8 cellular contexts compared by ENCODE assay signal in the genomic region with DNA sequence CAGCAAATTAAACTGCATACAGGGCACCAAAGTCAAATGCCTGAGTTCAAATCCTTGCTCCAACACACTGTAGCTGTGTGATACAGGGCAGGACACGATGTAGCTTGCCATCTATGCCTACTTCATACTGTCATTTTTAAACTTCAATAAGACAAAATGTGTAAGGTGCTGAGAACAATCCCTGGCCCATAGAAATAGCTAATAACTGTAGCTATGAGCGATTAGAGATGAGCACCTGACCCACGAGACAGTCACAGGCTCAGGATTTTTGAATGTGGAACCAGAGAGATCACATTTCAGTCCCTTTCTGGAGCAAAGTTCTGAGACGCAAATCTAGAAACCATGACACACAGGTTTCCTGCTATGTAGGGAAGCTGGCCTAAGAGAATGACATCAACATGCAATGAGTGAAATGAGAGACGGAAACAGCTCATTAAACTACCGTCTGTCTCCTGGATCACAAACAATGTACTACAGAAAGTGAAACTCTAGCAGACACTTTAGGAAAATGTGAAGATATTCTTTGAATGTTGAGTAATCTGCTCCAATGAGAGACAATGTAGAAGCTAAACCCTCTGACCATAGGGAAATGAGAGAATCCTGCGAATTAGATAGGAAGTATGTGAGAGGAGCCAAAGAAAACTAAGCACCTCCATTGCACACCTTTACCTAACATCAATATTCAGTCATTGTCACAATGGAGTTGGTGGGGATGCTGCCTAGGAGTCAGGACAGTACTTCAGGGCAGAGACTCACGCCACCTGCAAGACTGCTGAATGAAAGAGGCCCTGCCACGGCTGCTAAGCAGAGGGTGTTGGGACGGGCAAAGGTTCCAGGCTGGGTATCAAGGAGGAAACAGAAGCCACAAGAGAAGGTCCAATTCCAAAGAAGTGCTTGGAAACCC. TPM values are rescaled to one million over a fixed set of nuclear protein-coding genes. Genes with fewer than 3 reads are reported as not detected.
DNase-seq lines count a peak whose midpoint lies in the region; ATAC-seq and TF ChIP-seq lines count a peak whose summit lies in the region.

No MANE protein-coding gene starts in this region.

- DNase-seq in NCI-H2171 (lab: John Stamatoyannopoulos, UW) (peak; percentile 10), left colon (no peak), Caco-2 (no peak), NCI-H1092 (lab: John Stamatoyannopoulos, UW) (no peak), G401 (ENCODE audit: low spot score) (no peak), dorsolateral prefrontal cortex (no peak)

- ATAC-seq in GM18870 (IDR thresholded peaks at IDR 0.05; ENCODE audit: unreplicated experiment) = peak; percentile 71
- ATAC-seq in HG02588 (IDR thresholded peaks at IDR 0.05; ENCODE audit: unreplicated experiment) = peak; percentile 65
- ATAC-seq in left colon = peak; percentile 92

- H3K4me1 Mint-ChIP-seq in Caco-2 (ENCODE audit: low read depth, unreplicated experiment) = peaks cover 6% of the 10 kb centered on the region

- in situ Hi-C loops in G401 (cut with HindIII; ENCODE audit: low sequenced_read_pairs) = no loop called here

- H3K9me3 ChIP-seq in Caco-2 = no peaks in the 10 kb centered on the region

- no peak overlapping the region for H3K4me3 Mint-ChIP-seq in Caco-2 (ENCODE audit: unreplicated experiment)

- H3K4me1 ChIP-seq in Caco-2 = peaks cover 20% of the 10 kb centered on the region; the same call in 1 of the 2 replicates

- TF ChIP-seq CTCF in Caco-2 (IDR thresholded peaks at IDR 0.05; ENCODE audit: insufficient read depth in 1 of 2, low read depth in 1 of 2, low read length in 1 of 2, severe bottlenecking in 1 of 2, unreplicated experiment in 1 of 2) = no peak
- no peak for TF ChIP-seq CTCF in dorsolateral prefrontal cortex (IDR thresholded peaks at IDR 0.05 in 54 of 56, conservative IDR thresholded peaks at IDR 0.05 in 2 of 56; ENCODE audit: low read depth in 1 of 56, partially characterized antibody in 56 of 56)

- H3K36me3 Mint-ChIP-seq in Caco-2 (ENCODE audit: insufficient read depth, unreplicated experiment) = peaks cover 17% of the 10 kb centered on the region

- H3K27ac ChIP-seq in dorsolateral prefrontal cortex = no peak overlapping the region

- no peaks in the 10 kb centered on the region for H3K36me3 ChIP-seq in Caco-2 (ENCODE audit: control insufficient read depth, insufficient read depth, low read length)

- H3K27ac Mint-ChIP-seq in Caco-2 (ENCODE audit: unreplicated experiment) = no peak overlapping the region

- POLR2A ChIA-PET in Caco-2 (lab: Charles Lee) = no interaction called here

- H3K27me3 ChIP-seq in Caco-2 (replicated peaks; ENCODE audit: control insufficient read depth, insufficient read depth, low read length) = no peaks in the 10 kb centered on the region
- H3K27me3 ChIP-seq in dorsolateral prefrontal cortex = no peaks in the 10 kb centered on the region

- intact Hi-C loops in left colon (cut with DNase I, micrococcal nuclease) = no loop called here
- intact Hi-C loops in Caco-2 (cut with micrococcal nuclease; ENCODE audit: unreplicated experiment) = no loop called here
- intact Hi-C loops in dorsolateral prefrontal cortex (cut with DNase I) = no loop called here

- H3K27me3 Mint-ChIP-seq in Caco-2 (ENCODE audit: insufficient read depth, unreplicated experiment) = no peaks in the 10 kb centered on the region

- BruUV-seq in Caco-2 (replicated peaks; lab: Mats Ljungman, UMichigan) = no TSS peak

- no peak overlapping the region for H3K4me3 ChIP-seq in Caco-2 (ENCODE audit: low read depth, low read length)
- no peak overlapping the region for H3K4me3 ChIP-seq in dorsolateral prefrontal cortex

- H3K9me3 Mint-ChIP-seq in Caco-2 (ENCODE audit: unreplicated experiment) = no peaks in the 10 kb centered on the region

- CTCF ChIA-PET in Caco-2 (lab: Charles Lee) = interaction anchor here (0.9 kb wide), 1 partner anchor 26 kb away, joined by 3 read pairs; the partner anchor contains the start of gene B4GALT6

RNA-seq across cellular contexts. Expression of gene B4GALT6, which starts 25.5 kb away (rescaled TPM):
- total RNA-seq in left colon (1 to 10 TPM; 5.2 to 6.0 TPM), Caco-2 (2022) (22.4 and 28.5 TPM in 2 replicates), dorsolateral prefrontal cortex (100 to 1,000 TPM in 5 of 120 experiments, 10 to 100 TPM in 115; 15.3 to 116 (median 68.1) TPM)
- 0.75 TPM in 1 of 2 replicates, not detected in the other for total RNA-seq in G401 (2014; rRNA removed; shearing (Covaris generic))
